ENCODE assay signal across 1 cellular context in the genomic region with DNA sequence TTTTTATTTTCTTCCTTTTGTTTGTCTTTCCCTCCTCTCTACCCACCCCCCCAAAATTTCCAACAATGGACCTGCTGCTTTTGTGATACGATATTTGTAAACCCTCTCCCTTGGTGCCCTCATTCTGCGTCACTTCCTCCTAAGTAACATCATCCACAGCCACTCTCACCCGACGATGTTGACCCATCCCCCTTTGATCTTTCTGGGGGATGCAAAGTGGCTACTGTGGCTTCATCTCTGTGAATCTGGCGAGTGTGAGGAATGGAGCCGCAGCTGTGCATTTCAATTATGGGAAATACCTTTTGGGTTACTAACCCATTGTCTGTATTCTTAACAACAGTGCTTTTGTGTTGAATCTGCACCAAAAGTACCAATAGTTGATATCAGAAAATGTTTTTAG.
TF ChIP-seq lines count a peak whose summit lies in the region.

No MANE protein-coding gene starts in this region.

TF ChIP-seq in SK-N-SH treated with all-trans-retinoic acid at 6 μM for 48 hours, 23 proteins besides CTCF, POLR2A, EP300 and RAD21 (continued from another document):
- TF ChIP-seq ZNF70 (CRISPR knock-in tag; IDR thresholded peaks at IDR 0.05) (no peak), TSHZ2 (CRISPR knock-in tag; IDR thresholded peaks at IDR 0.05) (no peak), CSRNP3 (CRISPR knock-in tag; IDR thresholded peaks at IDR 0.05) (no peak), CSDC2 (CRISPR knock-in tag; IDR thresholded peaks at IDR 0.05) (no peak), SNAI2 (CRISPR knock-in tag; IDR thresholded peaks at IDR 0.05) (no peak), PATZ1 (CRISPR knock-in tag; IDR thresholded peaks at IDR 0.05; ENCODE audit: borderline replicate concordance) (no peak), ISL1 (CRISPR knock-in tag; IDR thresholded peaks at IDR 0.05) (no peak), ZNF8 (CRISPR knock-in tag; IDR thresholded peaks at IDR 0.05) (no peak), TOX (CRISPR knock-in tag; IDR thresholded peaks at IDR 0.05; ENCODE audit: borderline replicate concordance) (no peak), ZFP30 (CRISPR knock-in tag; IDR thresholded peaks at IDR 0.05) (no peak), ZC3H10 (CRISPR knock-in tag; IDR thresholded peaks at IDR 0.05) (no peak), RARB (CRISPR knock-in tag; IDR thresholded peaks at IDR 0.05) (no peak)
